1 cellular context compared by ENCODE assay signal in genomic region chr4:998096-998691, GRCh38.
TF ChIP-seq lines count a peak whose summit lies in the region.

No MANE protein-coding gene starts in this region.

TF ChIP-seq in HEK293, 187 proteins besides CTCF, POLR2A, EP300 and RAD21 (continued from another document):
- TF ChIP-seq, protein P1, sequence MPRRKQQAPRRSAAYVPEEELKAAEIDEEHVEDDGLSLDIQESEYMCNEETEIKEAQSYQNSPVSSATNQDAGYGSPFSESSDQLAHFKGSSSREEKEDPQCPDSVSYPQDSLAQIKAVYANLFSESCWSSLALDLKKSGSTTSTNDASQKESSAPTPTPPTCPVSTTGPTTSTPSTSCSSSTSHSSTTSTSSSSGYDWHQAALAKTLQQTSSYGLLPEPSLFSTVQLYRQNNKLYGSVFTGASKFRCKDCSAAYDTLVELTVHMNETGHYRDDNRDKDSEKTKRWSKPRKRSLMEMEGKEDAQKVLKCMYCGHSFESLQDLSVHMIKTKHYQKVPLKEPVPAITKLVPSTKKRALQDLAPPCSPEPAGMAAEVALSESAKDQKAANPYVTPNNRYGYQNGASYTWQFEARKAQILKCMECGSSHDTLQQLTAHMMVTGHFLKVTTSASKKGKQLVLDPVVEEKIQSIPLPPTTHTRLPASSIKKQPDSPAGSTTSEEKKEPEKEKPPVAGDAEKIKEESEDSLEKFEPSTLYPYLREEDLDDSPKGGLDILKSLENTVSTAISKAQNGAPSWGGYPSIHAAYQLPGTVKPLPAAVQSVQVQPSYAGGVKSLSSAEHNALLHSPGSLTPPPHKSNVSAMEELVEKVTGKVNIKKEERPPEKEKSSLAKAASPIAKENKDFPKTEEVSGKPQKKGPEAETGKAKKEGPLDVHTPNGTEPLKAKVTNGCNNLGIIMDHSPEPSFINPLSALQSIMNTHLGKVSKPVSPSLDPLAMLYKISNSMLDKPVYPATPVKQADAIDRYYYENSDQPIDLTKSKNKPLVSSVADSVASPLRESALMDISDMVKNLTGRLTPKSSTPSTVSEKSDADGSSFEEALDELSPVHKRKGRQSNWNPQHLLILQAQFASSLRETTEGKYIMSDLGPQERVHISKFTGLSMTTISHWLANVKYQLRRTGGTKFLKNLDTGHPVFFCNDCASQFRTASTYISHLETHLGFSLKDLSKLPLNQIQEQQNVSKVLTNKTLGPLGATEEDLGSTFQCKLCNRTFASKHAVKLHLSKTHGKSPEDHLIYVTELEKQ (tag by site-specific recombination; IDR thresholded peaks at IDR 0.05; ENCODE audit: borderline replicate concordance), result no peak
- TF ChIP-seq BCL11B (tag by site-specific recombination; IDR thresholded peaks at IDR 0.05; ENCODE audit: low read depth) (no peak), ZNF175 (tag by site-specific recombination; IDR thresholded peaks at IDR 0.05) (no peak)
